In genomic region chr11:35163209-35163608, GRCh38 we compare ENCODE assay signal across 11 cellular contexts. TPM values are rescaled to one million over a fixed set of nuclear protein-coding genes. Genes with fewer than 3 reads are reported as not detected.
DNase-seq lines count a peak whose midpoint lies in the region; ATAC-seq and TF ChIP-seq lines count a peak whose summit lies in the region.
"Had no signal": no experiment of that assay in that cellular context is flagged by ENCODE, and none has a peak within 500 bp of the region (broad histone marks: within the 10 kb centered on the region; RNA-seq: fewer than 3 reads in every experiment).

No MANE protein-coding gene starts in this region.

- H3K27me3 ChIP-seq in OCI-LY3 (ENCODE audit: low read depth, low read length) (no peaks in the 10 kb centered on the region), BE2C (no peaks in the 10 kb centered on the region)
- no peaks in the 10 kb centered on the region for H3K27me3 ChIP-seq in effector memory CD4-positive, alpha-beta T cell (replicated peaks; ENCODE audit: control insufficient read depth, insufficient read depth, low read length, poor library complexity, severe bottlenecking)
- H3K27me3 ChIP-seq: testis had no signal

- H3K36me3 ChIP-seq in OCI-LY3 (replicated peaks; ENCODE audit: low read depth, low read length) (peaks cover 81% of the 10 kb centered on the region), BE2C (no peaks in the 10 kb centered on the region)
- peaks cover 11% of the 10 kb centered on the region for H3K36me3 ChIP-seq in effector memory CD4-positive, alpha-beta T cell (ENCODE audit: control insufficient read depth, insufficient read depth, low read length)

- peak; percentile 61 for DNase-seq in ELR (ENCODE audit: low read depth)
- no peak for DNase-seq in effector memory CD4-positive, alpha-beta T cell
- DNase-seq in Ammon's horn (ENCODE audit: low spot score): no peak
- DNase-seq in NOMO-1 treated with dmso at 0.1 percent for 144 hours (lab: John Stamatoyannopoulos, UW; ENCODE audit: unreplicated experiment): no peak
- DNase-seq in BE2C: no peak
- DNase-seq: islet precursor cell, NCI-H510A treated with DMSO at 0.1 percent for 48 hours, testis had no signal

- H3K9ac ChIP-seq in OCI-LY3 (ENCODE audit: low read length): peak overlapping the region; percentile 28

- H3K27ac ChIP-seq in OCI-LY3 (ENCODE audit: low read length) (peak overlapping the region; percentile 87), skin epidermis (peak overlapping the region in 20 of 21 experiments; percentile 18 to 95 (median 71))
- H3K27ac ChIP-seq in effector memory CD4-positive, alpha-beta T cell (ENCODE audit: insufficient read depth, low read length, poor library complexity, severe bottlenecking): peak overlapping the region; percentile 99
- H3K27ac ChIP-seq: testis had no signal

- peak overlapping the region; percentile 63 for H3K4me2 ChIP-seq in OCI-LY3 (ENCODE audit: low read length)

- no peak overlapping the region for H2AFZ ChIP-seq in OCI-LY3 (ENCODE audit: low read depth, low read length)

- H3K4me3 ChIP-seq in OCI-LY3 (ENCODE audit: low read length) (peak overlapping the region; percentile 20), skin epidermis (no peak overlapping the region), BE2C (ENCODE audit: low read depth, low read length) (no peak overlapping the region)
- H3K4me3 ChIP-seq in effector memory CD4-positive, alpha-beta T cell (ENCODE audit: insufficient read depth, low read depth, low read length, poor library complexity, severe bottlenecking): peak overlapping the region; percentile 13
- H3K4me3 ChIP-seq: testis had no signal

- peaks cover 100% of the 10 kb centered on the region for H3K79me2 ChIP-seq in OCI-LY3 (ENCODE audit: low read length)

- H3K4me1 ChIP-seq in OCI-LY3 (ENCODE audit: low read length) (peaks cover 100% of the 10 kb centered on the region), BE2C (peaks cover 26% of the 10 kb centered on the region)
- H3K4me1 ChIP-seq in effector memory CD4-positive, alpha-beta T cell (ENCODE audit: control insufficient read depth, insufficient read depth, low read length, poor library complexity, severe bottlenecking): peaks cover 95% of the 10 kb centered on the region

- TF ChIP-seq CTCF in OCI-LY3 (IDR thresholded peaks at IDR 0.05; ENCODE audit: low read depth, low read length) (no peak), BE2C (IDR thresholded peaks at IDR 0.05; ENCODE audit: low read depth, low read length) (no peak)

- peaks cover 100% of the 10 kb centered on the region for H4K20me1 ChIP-seq in OCI-LY3 (ENCODE audit: insufficient read depth, low read length)

- H3K9me3 ChIP-seq in OCI-LY3 (ENCODE audit: insufficient read depth, low read length) (no peaks in the 10 kb centered on the region), BE2C (no peaks in the 10 kb centered on the region)
- H3K9me3 ChIP-seq in effector memory CD4-positive, alpha-beta T cell (ENCODE audit: control insufficient read depth, low read length): no peaks in the 10 kb centered on the region
- H3K9me3 ChIP-seq: testis had no signal

- ATAC-seq in HG03175 (IDR thresholded peaks at IDR 0.05; ENCODE audit: unreplicated experiment): no peak

RNA-seq across cellular contexts. Expression of gene CD44, which starts 24.2 kb away (rescaled TPM):
- 24.4 TPM for polyA plus RNA-seq in BE2C (2012; ENCODE audit: insufficient read depth, insufficient read length, low read depth)

Comparison
In these comparisons a context has a peak if more than half of its experiments do, and no peak if none do; other contexts are left out.
1. H3K4me3 ChIP-seq: peak in OCI-LY3 (single experiment) and effector memory CD4-positive, alpha-beta T cell (single experiment); none in skin epidermis (0 of 7) and BE2C (single experiment).
2. Peak in every context shown above with its lines, with median percentiles within 50 percentile points of each other: H3K27ac ChIP-seq.